ENCODE assay signal across 8 cellular contexts in genomic region chr19:40974633-40975037, GRCh38. TPM values are rescaled to one million over a fixed set of nuclear protein-coding genes. Genes with fewer than 3 reads are reported as not detected.
DNase-seq lines count a peak whose midpoint lies in the region; ATAC-seq and TF ChIP-seq lines count a peak whose summit lies in the region.

No MANE protein-coding gene starts in this region.

- H3K36me3 ChIP-seq in smooth muscle cell (ENCODE audit: low read depth) = no peaks in the 10 kb centered on the region

- 38% methylated on average over 4 of the region's 4 CpGs for WGBS in smooth muscle cell (ENCODE audit: low lambda C conversion rate)

- no peaks in the 10 kb centered on the region for H4K20me1 ChIP-seq in smooth muscle cell (ENCODE audit: low read depth)

- ATAC-seq in HG03159 (IDR thresholded peaks at IDR 0.05; ENCODE audit: unreplicated experiment) (no peak), GM18858 (IDR thresholded peaks at IDR 0.05; ENCODE audit: unreplicated experiment) (no peak)

- no peak overlapping the region for H3K27ac ChIP-seq in smooth muscle cell (ENCODE audit: low read depth)

- in situ Hi-C loops in astrocyte of the cerebellum (cut with HindIII; ENCODE audit: low sequenced_read_pairs) = no loop called here

- no peaks in the 10 kb centered on the region for H3F3A ChIP-seq in smooth muscle cell (ENCODE audit: low read depth)

- peak; percentile 82 for TF ChIP-seq CTCF in GM10248 (IDR thresholded peaks at IDR 0.05; ENCODE audit: control extremely low read depth, extremely low read depth, low read depth, missing control alignments)
- TF ChIP-seq CTCF in astrocyte of the cerebellum (IDR thresholded peaks at IDR 0.05; ENCODE audit: low read depth, low read length, missing control alignments) = peak; percentile 85
- TF ChIP-seq CTCF in smooth muscle cell (IDR thresholded peaks at IDR 0.05; ENCODE audit: borderline replicate concordance, insufficient read depth, poor library complexity, severe bottlenecking) = peak; percentile 78

- H3K9me3 ChIP-seq in smooth muscle cell (replicated peaks; ENCODE audit: low read depth) = no peaks in the 10 kb centered on the region

- H3K4me1 ChIP-seq in smooth muscle cell (ENCODE audit: low read depth) = no peaks in the 10 kb centered on the region

- H3K4me2 ChIP-seq in smooth muscle cell = no peak overlapping the region

- POLR2A ChIA-PET in GM10248 (lab: Yijun Ruan, JAX) = no interaction called here

- no peaks in the 10 kb centered on the region for H3K79me2 ChIP-seq in smooth muscle cell (ENCODE audit: low read depth)

- H3K27me3 ChIP-seq in smooth muscle cell (ENCODE audit: low read depth) = no peaks in the 10 kb centered on the region

- no peak overlapping the region for H2AFZ ChIP-seq in smooth muscle cell (ENCODE audit: low read depth)

- no peak overlapping the region for H3K9ac ChIP-seq in smooth muscle cell (ENCODE audit: low read depth)

- DNase-seq in GM10248 (ENCODE audit: extremely low spot score) (peak; percentile 74), NCI-H1092 (lab: John Stamatoyannopoulos, UW) (peak; percentile 10), T-helper 9 cell (peak; percentile 76), astrocyte of the cerebellum (ENCODE audit: low read depth) (peak; percentile 41), hippocampal formation (lab: John Stamatoyannopoulos, UW) (peak; percentile 25 to 35), smooth muscle cell (lab: John Stamatoyannopoulos, UW; ENCODE audit: unreplicated experiment) (no peak)

- H3K4me3 ChIP-seq in astrocyte of the cerebellum (ENCODE audit: low read depth, low read length) = no peak overlapping the region
- no peak overlapping the region for H3K4me3 ChIP-seq in smooth muscle cell

- CTCF ChIA-PET in GM10248 (lab: Yijun Ruan, JAX) = interaction anchor here (0.6 to 1.7 kb wide), 10 partner anchors 11 to 334 kb away, joined by 3 to 8 read pairs (median 4); partner anchors contain the start of gene CYP2B6

RNA-seq across cellular contexts. Expression of gene CYP2B6, which starts 16.4 kb away (rescaled TPM):
- total RNA-seq in smooth muscle cell = not detected in 2 replicates
- not detected in 2 replicates for polyA plus RNA-seq in smooth muscle cell
